ENCODE assay signal across 1 cellular context in genomic region chr5:122164070-122164435, GRCh38.
TF ChIP-seq lines count a peak whose summit lies in the region.

No MANE protein-coding gene starts in this region.

TF ChIP-seq in HCT116, 20 proteins besides CTCF, POLR2A, EP300 and RAD21 (continued from another document):
- TF ChIP-seq JUND (IDR thresholded peaks at IDR 0.05) (no peak), EZH2phosphoT487 (IDR thresholded peaks at IDR 0.05; ENCODE audit: borderline replicate concordance) (no peak), YY1 (IDR thresholded peaks at IDR 0.05; ENCODE audit: extremely low read depth, insufficient replicate concordance, low read depth, low read length) (no peak), EGR1 (IDR thresholded peaks at IDR 0.05; ENCODE audit: low read depth) (no peak), REST (IDR thresholded peaks at IDR 0.05; ENCODE audit: low read depth) (no peak), ELF1 (IDR thresholded peaks at IDR 0.05; ENCODE audit: borderline replicate concordance, low read depth) (no peak), CEBPB (IDR thresholded peaks at IDR 0.05; ENCODE audit: low read depth) (no peak)
